Comparison of ENCODE assay signal across 24 cellular contexts in genomic region chr17:8235676-8236075, GRCh38. TPM values are rescaled to one million over a fixed set of nuclear protein-coding genes. Genes with fewer than 3 reads are reported as not detected.
"Had no signal": no experiment of that assay in that cellular context is flagged by ENCODE, and none has a peak within 500 bp of the region (broad histone marks: within the 10 kb centered on the region; RNA-seq: fewer than 3 reads in every experiment).

No MANE protein-coding gene starts in this region.

- H3K27ac ChIP-seq: esophagus muscularis mucosa, foreskin keratinocyte, gastroesophageal sphincter, hepatocyte, left lung, ovary, stomach, thyroid gland had no signal

- H3K9me3 ChIP-seq: esophagus muscularis mucosa, gastroesophageal sphincter, heart left ventricle, left lung, ovary, right lobe of liver, stomach, thyroid gland had no signal

- H3K27me3 ChIP-seq: dorsolateral prefrontal cortex, esophagus muscularis mucosa, foreskin keratinocyte, gastroesophageal sphincter, heart left ventricle, hepatocyte, left lung, ovary, right lobe of liver, stomach, thyroid gland had no signal

- ATAC-seq: foreskin keratinocyte; gastroesophageal sphincter; left cardiac atrium; left lung; naive thymus-derived CD4-positive, alpha-beta T cell; right lobe of liver had no signal

- H2AFZ ChIP-seq: hepatocyte had no signal

- H3K4me3 ChIP-seq: dorsolateral prefrontal cortex, esophagus muscularis mucosa, gastroesophageal sphincter, heart left ventricle, hepatocyte, left lung, ovary, right lobe of liver, stomach, thyroid gland had no signal

- H3K4me1 ChIP-seq: esophagus muscularis mucosa, foreskin keratinocyte, gastroesophageal sphincter, stomach, thyroid gland had no signal

- H3K27ac Mint-ChIP-seq: endodermal cell, nephron, type B pancreatic cell had no signal

- H3K4me1 Mint-ChIP-seq: endodermal cell had no signal

- H3K4me2 ChIP-seq: hepatocyte had no signal

- H3K79me2 ChIP-seq: hepatocyte had no signal

- H3K9me3 Mint-ChIP-seq: endodermal cell; naive thymus-derived CD4-positive, alpha-beta T cell; nephron; type B pancreatic cell had no signal

- H3K27me3 Mint-ChIP-seq: naive thymus-derived CD4-positive, alpha-beta T cell; type B pancreatic cell had no signal

- H3K36me3 ChIP-seq: ovary had no signal

- DNase-seq: dorsolateral prefrontal cortex; effector CD8-positive, alpha-beta T cell; endodermal cell; foreskin keratinocyte; heart left ventricle; left cardiac atrium; left lung; mesendoderm; midbrain; naive thymus-derived CD4-positive, alpha-beta T cell; occipital lobe; ovary; right lobe of liver; small intestine; stimulated activated CD4-positive, alpha-beta T cell treated with anti-CD3 and anti-CD28 coated beads, Interleukin-15, amount 100 ng/mL, for 24 hours; stimulated activated CD4-positive, alpha-beta T cell treated with anti-CD3 and anti-CD28 coated beads, Interleukin-2, amount 100 ng/mL, for 48 hours; stimulated activated naive CD4-positive, alpha-beta T cell treated with Interleukin-2 at 50 U/mL for 16 hours; stomach; thyroid gland had no signal

- H3K4me3 Mint-ChIP-seq: endodermal cell, nephron, type B pancreatic cell had no signal

RNA-seq across cellular contexts. Expression of gene AURKB, which starts 25.3 kb away (rescaled TPM):
- polyA plus RNA-seq: naive thymus-derived CD4-positive, alpha-beta T cell had no signal
